8 cellular contexts compared by ENCODE assay signal in the genomic region with DNA sequence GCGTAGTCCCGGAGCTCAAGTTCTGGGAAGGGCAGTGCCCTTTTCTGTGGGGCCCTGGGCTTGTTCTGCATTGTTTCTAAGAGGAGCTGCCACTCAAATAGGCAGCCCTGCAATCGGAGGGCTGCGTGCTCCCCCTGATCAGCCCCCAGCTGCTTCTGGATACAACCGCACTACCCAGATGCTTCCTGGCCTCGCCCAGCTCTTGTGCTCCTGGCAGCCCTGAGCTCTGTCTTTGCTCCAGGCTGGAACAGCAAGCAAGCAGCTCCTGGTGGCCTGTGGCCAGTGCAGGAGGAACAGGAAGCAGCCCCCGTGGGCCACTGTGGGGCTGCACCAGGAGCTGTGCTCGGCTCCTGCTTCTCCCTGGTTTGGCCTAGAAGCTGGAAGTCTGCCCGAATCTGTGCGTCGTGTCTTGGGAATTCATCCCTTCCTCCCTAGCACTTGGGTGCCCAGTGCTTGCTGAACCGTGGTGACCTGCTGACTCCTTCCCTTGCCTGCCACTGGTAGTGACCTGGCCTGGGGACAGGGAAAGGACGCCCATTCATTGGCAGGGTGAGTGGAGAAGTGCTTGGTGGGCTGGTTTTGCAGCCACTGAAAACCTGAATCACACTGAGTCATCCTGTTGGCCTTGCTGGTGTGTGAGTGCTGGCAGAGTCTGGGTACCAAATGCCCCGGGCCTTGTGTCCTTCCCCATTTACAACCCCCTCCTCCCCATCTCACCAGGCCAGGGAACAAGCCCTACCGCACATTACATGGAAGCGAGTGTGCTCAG. TPM values are rescaled to one million over a fixed set of nuclear protein-coding genes. Genes with fewer than 3 reads are reported as not detected.
DNase-seq lines count a peak whose midpoint lies in the region; ATAC-seq, FAIRE-seq and TF ChIP-seq lines count a peak whose summit lies in the region.

No MANE protein-coding gene starts in this region.

- peak overlapping the region; percentile 64 for H3K4me2 ChIP-seq in astrocyte (ENCODE audit: low read length)

- H3K9ac ChIP-seq in astrocyte (ENCODE audit: low read length) = peak overlapping the region; percentile 23

- TF ChIP-seq CTCF in astrocyte (IDR thresholded peaks at IDR 0.05; ENCODE audit: insufficient read depth, low read depth, low read length) (no peak), testis (IDR thresholded peaks at IDR 0.05) (no peak)

- no peaks in the 10 kb centered on the region for H4K20me1 ChIP-seq in astrocyte (ENCODE audit: insufficient read depth, low read length)

- no peaks in the 10 kb centered on the region for H3K36me3 ChIP-seq in astrocyte (ENCODE audit: insufficient read depth, low read length)
- H3K36me3 ChIP-seq in testis (ENCODE audit: low read depth, missing control alignments) = no peaks in the 10 kb centered on the region

- H3K36me3 Mint-ChIP-seq in astrocyte (ENCODE audit: low read depth, unreplicated experiment) = no peaks in the 10 kb centered on the region

- peak overlapping the region; percentile 74 for H2AFZ ChIP-seq in astrocyte (ENCODE audit: low read depth, low read length)

- FAIRE-seq in astrocyte (lab: Jason Lieb, UNC) = no peak

- peak overlapping the region; percentile 42 for H3K27ac Mint-ChIP-seq in astrocyte (ENCODE audit: unreplicated experiment)

- 49 to 54% methylated on average over 10 to 16 of the region's 16 CpGs for WGBS in testis, 2 donors

- peaks cover 4% of the 10 kb centered on the region for H3K27me3 Mint-ChIP-seq in astrocyte (ENCODE audit: low read depth, unreplicated experiment)

- no peak for ATAC-seq in GM21526 (IDR thresholded peaks at IDR 0.05; ENCODE audit: low FRiP score, unreplicated experiment)
- ATAC-seq in HG02763 (IDR thresholded peaks at IDR 0.05; ENCODE audit: unreplicated experiment) = no peak

- H3K4me3 ChIP-seq in astrocyte (ENCODE audit: insufficient read depth, low read depth, low read length) (peak overlapping the region; percentile 7), testis (no peak overlapping the region)

- peaks cover 10% of the 10 kb centered on the region for H3K4me1 Mint-ChIP-seq in astrocyte (ENCODE audit: low read depth, unreplicated experiment)

- H3K27me3 ChIP-seq in astrocyte (ENCODE audit: insufficient read depth, low read length) (no peaks in the 10 kb centered on the region), testis (no peaks in the 10 kb centered on the region)

- H3K4me3 Mint-ChIP-seq in astrocyte (ENCODE audit: unreplicated experiment) = no peak overlapping the region

- H3K4me1 ChIP-seq in astrocyte (ENCODE audit: insufficient read depth, low read length) = peaks cover 24% of the 10 kb centered on the region
- peaks cover 24% of the 10 kb centered on the region for H3K4me1 ChIP-seq in testis

- peak overlapping the region; percentile 68 for H3K27ac ChIP-seq in astrocyte (ENCODE audit: low read depth, low read length)
- peak overlapping the region; percentile 65 to 92 for H3K27ac ChIP-seq in testis

- TF ChIP-seq POLR2A in testis (IDR thresholded peaks at IDR 0.05) = no peak

- H3K9me3 ChIP-seq in astrocyte (ENCODE audit: insufficient read depth, low read depth, low read length) (no peaks in the 10 kb centered on the region), testis (no peaks in the 10 kb centered on the region)

- H3K9me3 Mint-ChIP-seq in astrocyte (ENCODE audit: unreplicated experiment) = peaks cover 2% of the 10 kb centered on the region

- H3K79me2 ChIP-seq in astrocyte (ENCODE audit: insufficient read depth, low read length) = no peaks in the 10 kb centered on the region

- DNase-seq in HS-5 (ENCODE audit: low read depth) = peak; percentile 74
- peak; percentile 73 for DNase-seq in astrocyte (ENCODE audit: low read depth)
- DNase-seq in kidney glomerular epithelial cell (lab: John Stamatoyannopoulos, UW) = peak; percentile 71
- DNase-seq in testis = peak; percentile 58
- no peak for DNase-seq in GM19240 (ENCODE audit: insufficient read length, low spot score)
- DNase-seq in NCI-H1417 treated with DMSO at 0.1 percent for 48 hours (lab: John Stamatoyannopoulos, UW) = no peak

- intact Hi-C loops in testis (cut with DNase I; ENCODE audit: low total_unique reads) = no loop called here

RNA-seq across cellular contexts. Expression of a gene that starts 27.3 kb away (rescaled TPM):
- total RNA-seq in astrocyte = not detected in 2 replicates
- under 1 TPM; 0.47 to 0.68 TPM for total RNA-seq in testis
- not detected for polyA plus RNA-seq in testis (ENCODE audit: insufficient read depth, low read depth, low replicate concordance)

RNA-seq across cellular contexts. Expression of a gene that starts 49.1 kb away (rescaled TPM):
- total RNA-seq in astrocyte (16.1 and 23.4 TPM in 2 replicates), testis (100 to 1,000 TPM in 1 of 2 donors, 10 to 100 TPM in 1; 90.0 to 198 TPM)
- 169 TPM for polyA plus RNA-seq in testis (ENCODE audit: insufficient read depth, low read depth, low replicate concordance)

Comparison
In these comparisons a context has a peak if more than half of its experiments do, and no peak if none do; other contexts are left out.
1. DNase-seq: peak in HS-5 (single experiment), astrocyte (single experiment), kidney glomerular epithelial cell (single experiment) and testis (single experiment); none in GM19240 (single experiment) and NCI-H1417 treated with DMSO at 0.1 percent for 48 hours (single experiment).